ENCODE assay signal across 14 cellular contexts in genomic region chr6:39251406-39251805, GRCh38. TPM values are rescaled to one million over a fixed set of nuclear protein-coding genes. Genes with fewer than 3 reads are reported as not detected.
DNase-seq lines count a peak whose midpoint lies in the region; ATAC-seq, FAIRE-seq and TF ChIP-seq lines count a peak whose summit lies in the region.
"Had no signal": no experiment of that assay in that cellular context is flagged by ENCODE, and none has a peak within 500 bp of the region (broad histone marks: within the 10 kb centered on the region; RNA-seq: fewer than 3 reads in every experiment).

No MANE protein-coding gene starts in this region.

- no peaks in the 10 kb centered on the region for H3K9me3 ChIP-seq in right lobe of liver

- no peaks in the 10 kb centered on the region for H3K4me1 ChIP-seq in right lobe of liver

- intact Hi-C loops in right lobe of liver (cut with DNase I) = no loop called here

- DNase-seq in DMS153 treated with DMSO at 0.1 percent for 48 hours (lab: John Stamatoyannopoulos, UW; ENCODE audit: unreplicated experiment) = peak; percentile 51
- DNase-seq in NCI-H187 (lab: John Stamatoyannopoulos, UW) = peak; percentile 38 to 67
- peak; percentile 4 for DNase-seq in RCC 7860 (ENCODE audit: low spot score)
- peak in 1 of 3 donors; percentile 65 for DNase-seq in right lobe of liver
- DNase-seq in SIG-M5 (lab: John Stamatoyannopoulos, UW) = no peak
- no peak for DNase-seq in GDM1 (lab: John Stamatoyannopoulos, UW)
- DNase-seq: H9; KG1; NCI-H1694 treated with DMSO at 0.1 percent for 48 hours; stimulated activated naive CD8-positive, alpha-beta T cell treated with anti-CD3 and anti-CD28 coated beads, Interleukin-15, amount 100 ng/mL, for 72 hours had no signal

- no peaks in the 10 kb centered on the region for H3K27me3 ChIP-seq in right lobe of liver

- 21% methylated on average over 8 of the region's 8 CpGs for WGBS in right lobe of liver (ENCODE audit: insufficient coverage, low coverage, low lambda C conversion rate, missing lambda C conversion rate)

- FAIRE-seq in RCC 7860 (lab: Jason Lieb, UNC) = no peak

- peak; percentile 95 to 98 (median 97) for ATAC-seq in right lobe of liver
- ATAC-seq in HG03571 (IDR thresholded peaks at IDR 0.05; ENCODE audit: unreplicated experiment) = no peak
- ATAC-seq in HG02884 (IDR thresholded peaks at IDR 0.05; ENCODE audit: unreplicated experiment) = no peak
- ATAC-seq: stimulated activated naive CD8-positive, alpha-beta T cell treated with anti-CD3 and anti-CD28 coated beads, Interleukin-15, amount 100 ng/mL, for 72 hours had no signal

- no peak overlapping the region for H3K4me3 ChIP-seq in right lobe of liver

- H3K27ac ChIP-seq in right lobe of liver = no peak overlapping the region

- no peak for TF ChIP-seq POLR2A in right lobe of liver (IDR thresholded peaks at IDR 0.05)

- no peaks in the 10 kb centered on the region for H3K36me3 ChIP-seq in right lobe of liver

- no peak for TF ChIP-seq CTCF in right lobe of liver (IDR thresholded peaks at IDR 0.05)

RNA-seq across cellular contexts. Expression of gene KCNK5, which starts 22.1 kb away (rescaled TPM):
- 10 to 100 TPM in 2 of 6 experiments, 1 to 10 TPM in 4; 3.2 to 54.3 (median 6.7) TPM for total RNA-seq in right lobe of liver
- total RNA-seq: fibroblast of villous mesenchyme, osteocyte had no signal

Comparison
In these comparisons a context has a peak if more than half of its experiments do, and no peak if none do; other contexts are left out.
1. DNase-seq: peak in DMS153 treated with DMSO at 0.1 percent for 48 hours (single experiment), NCI-H187 (2 of 2) and RCC 7860 (single experiment); none in SIG-M5 (single experiment) and GDM1 (single experiment).
2. ATAC-seq: peak in right lobe of liver (4 of 4); none in HG03571 (single experiment) and HG02884 (single experiment).